21 cellular contexts compared by ENCODE assay signal in the genomic region with DNA sequence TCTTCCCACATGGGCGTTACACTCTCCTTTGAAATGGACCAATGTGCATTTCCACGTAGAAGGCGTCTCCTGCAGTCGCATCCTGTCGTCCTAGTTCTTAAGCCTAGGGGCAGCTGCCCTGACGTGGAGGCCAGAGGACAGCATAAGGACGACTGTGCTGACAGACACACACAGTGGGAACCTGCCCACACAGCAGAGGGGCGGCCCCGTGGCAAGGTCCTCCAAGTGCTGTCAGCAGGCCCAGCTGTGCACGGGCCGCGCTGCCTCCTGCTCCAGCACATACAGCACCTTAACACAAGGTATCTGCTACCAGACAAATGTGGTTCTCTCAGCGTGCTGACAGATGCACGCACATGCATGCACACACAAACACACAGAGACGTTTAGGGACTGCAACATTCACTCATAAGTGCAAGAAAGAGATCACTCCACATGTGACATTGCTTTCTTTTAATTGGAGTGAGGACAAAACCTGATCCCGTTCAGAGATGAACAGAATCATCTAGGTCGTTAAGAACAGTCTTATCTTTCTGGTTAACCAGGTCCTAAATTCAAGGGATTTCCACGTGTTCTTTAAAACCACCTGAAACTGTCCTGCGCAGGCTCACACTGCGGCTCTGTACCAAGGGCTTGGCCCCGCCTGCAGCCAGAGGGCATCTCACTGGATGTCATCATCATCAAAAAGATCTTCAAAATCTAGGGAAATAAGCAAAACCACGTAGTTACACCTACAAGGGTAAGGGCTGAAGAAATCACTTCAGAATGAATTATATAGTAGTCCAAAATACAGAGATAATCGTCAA. TPM values are rescaled to one million over a fixed set of nuclear protein-coding genes. Genes with fewer than 3 reads are reported as not detected.
"Had no signal": no experiment of that assay in that cellular context is flagged by ENCODE, and none has a peak within 500 bp of the region (broad histone marks: within the 10 kb centered on the region; RNA-seq: fewer than 3 reads in every experiment).

No MANE protein-coding gene starts in this region.

- H3K27ac ChIP-seq: brain microvascular endothelial cell, hepatocyte, prostate gland, sigmoid colon, VCaP had no signal

- ATAC-seq: activated T-cell treated with anti-CD3 and anti-CD28 coated beads, Interleukin-2, amount 50 U/mL, for 72 hours had no signal

- H3K27me3 ChIP-seq: brain microvascular endothelial cell, hepatocyte, sigmoid colon had no signal

- H2AFZ ChIP-seq: hepatocyte had no signal

- H3K4me3 Mint-ChIP-seq: activated naive CD4-positive, alpha-beta T cell treated with anti-CD3 and anti-CD28 coated beads, Interleukin-2, amount 50 U/mL, for 24 hours; activated T-cell treated with anti-CD3 and anti-CD28 coated beads, Interleukin-2, amount 50 U/mL, for 72 hours had no signal

- H3K9me3 Mint-ChIP-seq: activated naive CD4-positive, alpha-beta T cell treated with anti-CD3 and anti-CD28 coated beads, Interleukin-2, amount 50 U/mL, for 24 hours; activated T-cell treated with anti-CD3 and anti-CD28 coated beads, Interleukin-2, amount 50 U/mL, for 72 hours; naive B cell had no signal

- H3K27me3 Mint-ChIP-seq: activated naive CD4-positive, alpha-beta T cell treated with anti-CD3 and anti-CD28 coated beads, Interleukin-2, amount 50 U/mL, for 24 hours; naive B cell had no signal

- H3K27ac Mint-ChIP-seq: activated naive CD4-positive, alpha-beta T cell treated with anti-CD3 and anti-CD28 coated beads, Interleukin-2, amount 50 U/mL, for 24 hours; activated T-cell treated with anti-CD3 and anti-CD28 coated beads, Interleukin-2, amount 50 U/mL, for 72 hours had no signal

- H3K4me3 ChIP-seq: hepatocyte, prostate gland, sigmoid colon had no signal

- H3K4me2 ChIP-seq: hepatocyte had no signal

- DNase-seq: activated T-cell treated with anti-CD3 and anti-CD28 coated beads, Interleukin-2, amount 50 U/mL, for 72 hours; amygdala; brain microvascular endothelial cell; cerebellar nuclear complex; dermis blood vessel endothelial cell; erythroblast; midbrain; naive B cell; sigmoid colon; stimulated activated CD4-positive, alpha-beta T cell treated with anti-CD3 and anti-CD28 coated beads, Interleukin-12 subunit alpha, Interleukin-12 subunit beta, amount 100 ng/mL, for 4 hours; stimulated activated naive CD4-positive, alpha-beta T cell treated with Interleukin-2 at 50 U/mL for 16 hours; T1000 had no signal

- H3K9me3 ChIP-seq: prostate gland, sigmoid colon had no signal

RNA-seq across cellular contexts. Expression of a gene that starts 9.9 kb away (rescaled TPM):
- total RNA-seq: activated T-cell treated with anti-CD3 and anti-CD28 coated beads, Interleukin-2, amount 50 U/mL, for 72 hours; dermis blood vessel endothelial cell; kidney epithelial cell; liver; prostate gland; sigmoid colon; SK-MEL-5; temporal lobe; ureter had no signal
- polyA plus RNA-seq: hepatocyte, liver, sigmoid colon had no signal
